Comparison of ENCODE assay signal across 21 cellular contexts in genomic region chr9:89458768-89459496, GRCh38. TPM values are rescaled to one million over a fixed set of nuclear protein-coding genes. Genes with fewer than 3 reads are reported as not detected.
DNase-seq lines count a peak whose midpoint lies in the region; ATAC-seq lines count a peak whose summit lies in the region.
"Had no signal": no experiment of that assay in that cellular context is flagged by ENCODE, and none has a peak within 500 bp of the region (broad histone marks: within the 10 kb centered on the region; RNA-seq: fewer than 3 reads in every experiment).

No MANE protein-coding gene starts in this region.

- intact Hi-C loops in activated CD4-positive, alpha-beta T cell treated with anti-CD3 and anti-CD28 coated beads, Interleukin-2, amount 10 ng/mL, durations not matched to agents 24 days and 14 days (cut with micrococcal nuclease): no loop called here

- H3K27ac Mint-ChIP-seq in activated CD4-positive, alpha-beta T cell treated with anti-CD3 and anti-CD28 coated beads, Interleukin-2, amount 10 ng/mL, durations not matched to agents 24 days and 14 days: peak overlapping the region; percentile 91
- no peak overlapping the region for H3K27ac Mint-ChIP-seq in central memory CD8-positive, alpha-beta T cell (ENCODE audit: low read depth)

- no peak overlapping the region for H3K4me2 ChIP-seq in trophoblast cell (ENCODE audit: low read length)
- H3K4me2 ChIP-seq: hepatocyte had no signal

- H4K8ac ChIP-seq in trophoblast cell (ENCODE audit: low read depth, low read length): no peak overlapping the region

- no peaks in the 10 kb centered on the region for H3K79me2 ChIP-seq in trophoblast cell (ENCODE audit: control insufficient read depth, insufficient read depth, low read length, poor library complexity)
- H3K79me2 ChIP-seq: hepatocyte had no signal

- H2BK120ac ChIP-seq in trophoblast cell (ENCODE audit: insufficient read depth, low read length, poor library complexity): no peak overlapping the region

- peak overlapping the region; percentile 95 for H3K23ac ChIP-seq in trophoblast cell (ENCODE audit: low read length)

- H3K18ac ChIP-seq in trophoblast cell (ENCODE audit: low read length): no peak overlapping the region

- H3K36me3 ChIP-seq in HUES64 (ENCODE audit: insufficient read depth, low read length) (peaks cover 17% of the 10 kb centered on the region), trophoblast cell (ENCODE audit: control insufficient read depth in 1 of 2, insufficient read depth in 2 of 2, low read length in 2 of 2) (no peaks in the 10 kb centered on the region)
- H3K36me3 ChIP-seq: cardiac muscle cell, ovary, SJSA1 had no signal

- H3K36me3 Mint-ChIP-seq in activated CD4-positive, alpha-beta T cell treated with anti-CD3 and anti-CD28 coated beads, Interleukin-2, amount 10 ng/mL, durations not matched to agents 24 days and 14 days (ENCODE audit: low read depth): peaks cover 70% of the 10 kb centered on the region
- peaks cover 34% of the 10 kb centered on the region for H3K36me3 Mint-ChIP-seq in central memory CD8-positive, alpha-beta T cell (ENCODE audit: insufficient read depth)

- H3K4me1 Mint-ChIP-seq in activated CD4-positive, alpha-beta T cell treated with anti-CD3 and anti-CD28 coated beads, Interleukin-2, amount 10 ng/mL, durations not matched to agents 24 days and 14 days: peaks cover 87% of the 10 kb centered on the region
- peaks cover 78% of the 10 kb centered on the region for H3K4me1 Mint-ChIP-seq in central memory CD8-positive, alpha-beta T cell

- peaks cover 2% of the 10 kb centered on the region for H3K9me3 Mint-ChIP-seq in activated CD4-positive, alpha-beta T cell treated with anti-CD3 and anti-CD28 coated beads, Interleukin-2, amount 10 ng/mL, durations not matched to agents 24 days and 14 days
- no peaks in the 10 kb centered on the region for H3K9me3 Mint-ChIP-seq in central memory CD8-positive, alpha-beta T cell

- no peaks in the 10 kb centered on the region for H3K27me3 ChIP-seq in HUES64 (ENCODE audit: insufficient read depth, low read length)
- no peaks in the 10 kb centered on the region for H3K27me3 ChIP-seq in trophoblast cell (ENCODE audit: insufficient read depth, low read length)
- H3K27me3 ChIP-seq: cardiac muscle cell, hepatocyte, ovary, SJSA1, upper lobe of left lung had no signal

- H3K14ac ChIP-seq in trophoblast cell (ENCODE audit: low read length): no peak overlapping the region

- H2BK5ac ChIP-seq in trophoblast cell (ENCODE audit: low read depth, low read length, poor library complexity): no peak overlapping the region

- no peak for DNase-seq in activated CD4-positive, alpha-beta T cell treated with anti-CD3 and anti-CD28 coated beads, Interleukin-2, amount 10 ng/mL, durations not matched to agents 24 days and 14 days
- no peak for DNase-seq in activated CD4-positive, alpha-beta T cell treated with anti-CD3 and anti-CD28 coated beads, Interleukin-2, amount 50 U/mL, for 4 hours
- DNase-seq in central memory CD8-positive, alpha-beta T cell (ENCODE audit: low spot score in 2 of 2): no peak
- DNase-seq in trophoblast cell (no peak), HuH-7.5 (ENCODE audit: low spot score) (no peak), SW 1271 (lab: John Stamatoyannopoulos, UW) (no peak), cerebellar cortex (ENCODE audit: low spot score) (no peak)
- DNase-seq: activated CD8-positive, alpha-beta memory T cell treated with anti-CD3 and anti-CD28 coated beads for 24 hours; C1 segment of cervical spinal cord; KBM-7; NCI-H1048; NCI-H748 treated with DMSO at 0.1 percent for 48 hours; ovary; PC-3; stimulated activated CD4-positive, alpha-beta T cell treated with anti-CD3 and anti-CD28 coated beads, Interleukin-4, amount 100 ng/mL, for 24 hours; stimulated activated CD8-positive, alpha-beta memory T cell treated with anti-CD3 and anti-CD28 coated beads, Interleukin-4, amount 100 ng/mL, for 48 hours; upper lobe of left lung had no signal

- no peak overlapping the region for H3K4me3 Mint-ChIP-seq in activated CD4-positive, alpha-beta T cell treated with anti-CD3 and anti-CD28 coated beads, Interleukin-2, amount 10 ng/mL, durations not matched to agents 24 days and 14 days
- peak overlapping the region; percentile 31 for H3K4me3 Mint-ChIP-seq in central memory CD8-positive, alpha-beta T cell

- H3K9ac ChIP-seq in HUES64 (ENCODE audit: low read depth, low read length) (no peak overlapping the region), trophoblast cell (ENCODE audit: low read length) (peak overlapping the region; percentile 44)

- no peak overlapping the region for H4K12ac ChIP-seq in trophoblast cell (ENCODE audit: low read depth, low read length)

- 0 out of 2 replicates have a peak overlapping the region, but pooled peaks have one; percentile 15 for H3K27ac ChIP-seq in HUES64 (ENCODE audit: low read depth, low read length)
- H3K27ac ChIP-seq in trophoblast cell (ENCODE audit: low read depth, low read length): no peak overlapping the region
- H3K27ac ChIP-seq: cardiac muscle cell, hepatocyte, ovary, SJSA1, upper lobe of left lung had no signal

- H2AFZ ChIP-seq in trophoblast cell (ENCODE audit: insufficient read depth, low read length, poor library complexity): no peak overlapping the region
- H2AFZ ChIP-seq: hepatocyte had no signal

- no peak overlapping the region for H2BK12ac ChIP-seq in trophoblast cell (ENCODE audit: low read length)

- H4K91ac ChIP-seq in trophoblast cell (ENCODE audit: low read depth, low read length): no peak overlapping the region

- H2AK5ac ChIP-seq in trophoblast cell (ENCODE audit: low read length): no peak overlapping the region

- H3K4me1 ChIP-seq in HUES64 (ENCODE audit: insufficient read depth, low read length) (peaks cover 21% of the 10 kb centered on the region), trophoblast cell (ENCODE audit: control insufficient read depth in 1 of 2, insufficient read depth in 2 of 2, low read length in 2 of 2) (no peaks in the 10 kb centered on the region)

- ATAC-seq in central memory CD8-positive, alpha-beta T cell (replicated peaks; ENCODE audit: extremely low read depth, poor library complexity, severe bottlenecking): no peak
- ATAC-seq: PC-3 had no signal

- WGBS in HUES64: 84% methylated on average over 8 of the region's 8 CpGs
- WGBS in trophoblast cell (ENCODE audit: extremely low coverage, insufficient coverage, insufficient read length): no CpG with 5 or more reads among the region's 8 CpGs

- H3K27me3 Mint-ChIP-seq in activated CD4-positive, alpha-beta T cell treated with anti-CD3 and anti-CD28 coated beads, Interleukin-2, amount 10 ng/mL, durations not matched to agents 24 days and 14 days: no peaks in the 10 kb centered on the region
- H3K27me3 Mint-ChIP-seq in central memory CD8-positive, alpha-beta T cell: no peaks in the 10 kb centered on the region

- no peak overlapping the region for H3K4ac ChIP-seq in trophoblast cell (ENCODE audit: low read depth, low read length)

- no peaks in the 10 kb centered on the region for H3K79me1 ChIP-seq in trophoblast cell (ENCODE audit: low read length)

- H3K9me3 ChIP-seq in HUES64 (ENCODE audit: insufficient read depth, low read depth, low read length): no peaks in the 10 kb centered on the region
- no peaks in the 10 kb centered on the region for H3K9me3 ChIP-seq in trophoblast cell (ENCODE audit: insufficient read depth, low read depth, low read length)
- H3K9me3 ChIP-seq: ovary, SJSA1, upper lobe of left lung had no signal

- H3K4me3 ChIP-seq in HUES64 (ENCODE audit: low read length): no peak overlapping the region
- H3K4me3 ChIP-seq in trophoblast cell (ENCODE audit: low read depth, low read length): no peak overlapping the region
- H3K4me3 ChIP-seq: cardiac muscle cell, hepatocyte, ovary, SJSA1, upper lobe of left lung had no signal

RNA-seq across cellular contexts. Expression of gene SEMA4D, which starts 39.0 kb away (rescaled TPM):
- total RNA-seq in activated CD4-positive, alpha-beta T cell treated with anti-CD3 and anti-CD28 coated beads, Interleukin-2, amount 10 ng/mL, durations not matched to agents 24 days and 14 days: 368 and 370 TPM in 2 replicates
- polyA plus RNA-seq in HUES64 (2013, experiment 1 of 2): 17.5 TPM
- polyA plus RNA-seq in HUES64 (2013, experiment 2 of 2): 22.6 TPM
- polyA plus RNA-seq in trophoblast cell (2013): 6.3 and 6.5 TPM in 2 replicates
